22 cellular contexts compared by ENCODE assay signal in genomic region chr12:7601407-7601806, GRCh38.
"Had no signal": no experiment of that assay in that cellular context is flagged by ENCODE, and none has a peak within 500 bp of the region (broad histone marks: within the 10 kb centered on the region; RNA-seq: fewer than 3 reads in every experiment).

No MANE protein-coding gene starts in this region.

- DNase-seq: effector memory CD4-positive, alpha-beta T cell; heart left ventricle; hippocampal formation; left colon; left ventricle myocardium superior; mucosa of descending colon; naive thymus-derived CD8-positive, alpha-beta T cell; nucleus accumbens; ovary; sigmoid colon; stimulated activated CD4-positive, alpha-beta T cell treated with anti-CD3 and anti-CD28 coated beads, Interleukin-12 subunit alpha, Interleukin-12 subunit beta, amount 100 ng/mL, for 4 hours; testis; upper lobe of right lung had no signal

- H3K9ac ChIP-seq: neural progenitor cell had no signal

- H3K4me2 ChIP-seq: neural progenitor cell had no signal

- H3K27ac Mint-ChIP-seq: naive thymus-derived CD8-positive, alpha-beta T cell; neural progenitor cell; stimulated activated naive CD8-positive, alpha-beta T cell treated with anti-CD3 and anti-CD28 coated beads, Interleukin-15, Interleukin-2, amounts not matched to agents 100 ng/mL and 50 ng/mL, for 24 hours had no signal

- H3K36me3 ChIP-seq: heart left ventricle, neural progenitor cell, ovary, right atrium auricular region, sigmoid colon, tibial nerve, upper lobe of right lung had no signal

- H3K9me3 ChIP-seq: mucosa of descending colon, ovary, right atrium auricular region, testis, tibial nerve, upper lobe of right lung had no signal

- H3K27ac ChIP-seq: heart left ventricle, neural progenitor cell, ovary, right atrium auricular region, sigmoid colon, skin epidermis, testis, tibial nerve, upper lobe of right lung had no signal

- H2AFZ ChIP-seq: neural progenitor cell had no signal

- H3K27me3 ChIP-seq: neural progenitor cell, ovary, right atrium auricular region, sigmoid colon, testis, tibial nerve, upper lobe of right lung had no signal

- H3K9me3 Mint-ChIP-seq: neural progenitor cell had no signal

- H3K4me1 ChIP-seq: heart left ventricle, neural progenitor cell, right atrium auricular region, sigmoid colon, testis, tibial nerve, upper lobe of right lung had no signal

- H3K4me3 Mint-ChIP-seq: naive thymus-derived CD8-positive, alpha-beta T cell; neural progenitor cell; stimulated activated naive CD8-positive, alpha-beta T cell treated with anti-CD3 and anti-CD28 coated beads, Interleukin-15, Interleukin-2, amounts not matched to agents 100 ng/mL and 50 ng/mL, for 24 hours had no signal

- H3K4me1 Mint-ChIP-seq: naive thymus-derived CD8-positive, alpha-beta T cell; neural progenitor cell had no signal

- FAIRE-seq: endometrium, frontal cortex had no signal

- H3K4me3 ChIP-seq: heart left ventricle, lung, mucosa of descending colon, neural progenitor cell, ovary, right atrium auricular region, sigmoid colon, skin epidermis, testis, tibial nerve, upper lobe of right lung had no signal

- H3K36me3 Mint-ChIP-seq: naive thymus-derived CD8-positive, alpha-beta T cell; neural progenitor cell had no signal

- ATAC-seq: esophagus mucosa; heart left ventricle; left colon; left ventricle myocardium superior; mucosa of descending colon; naive thymus-derived CD8-positive, alpha-beta T cell; upper lobe of right lung had no signal
